ENCODE assay signal across 1 cellular context in genomic region chr19:14005381-14006084, GRCh38.
TF ChIP-seq lines count a peak whose summit lies in the region.

No MANE protein-coding gene starts in this region.

TF ChIP-seq in K562, 482 proteins besides CTCF, POLR2A, EP300 and RAD21 (continued from another document and continues in another):
- TF ChIP-seq RB1 (IDR thresholded peaks at IDR 0.05; ENCODE audit: low read depth) (0 out of 2 replicates have a peak, but pooled peaks have one; percentile 26), ZNF347 (CRISPR knock-in tag; IDR thresholded peaks at IDR 0.05; ENCODE audit: low read depth) (no peak), ZNF239 (CRISPR knock-in tag; IDR thresholded peaks at IDR 0.05) (peak; percentile 14; the same call in 1 of the 2 replicates), TBL1XR1 (IDR thresholded peaks at IDR 0.05; ENCODE audit: low read length in 2 of 2) (no peak), PRPF4 (IDR thresholded peaks at IDR 0.05; ENCODE audit: insufficient read depth, low read depth, low read length, poor library complexity, severe bottlenecking) (peak; percentile 41), ILK (tag; IDR thresholded peaks at IDR 0.05; ENCODE audit: borderline replicate concordance, low read depth) (no peak), ZNF699 (CRISPR knock-in tag; IDR thresholded peaks at IDR 0.05; ENCODE audit: insufficient replicate concordance) (no peak), BCL6 (CRISPR knock-in tag; IDR thresholded peaks at IDR 0.05) (no peak), MBD2 (IDR thresholded peaks at IDR 0.05; ENCODE audit: borderline replicate concordance, low read depth) (no peak), CEBPG (CRISPR knock-in tag; IDR thresholded peaks at IDR 0.05) (no peak), CEBPG (tag; conservative IDR thresholded peaks at IDR 0.05 in 1 of 2, IDR thresholded peaks at IDR 0.05 in 1 of 2) (no peak), CHD4 (IDR thresholded peaks at IDR 0.05; ENCODE audit: insufficient read depth, insufficient replicate concordance, low read depth, low read length, poor library complexity, severe bottlenecking) (peak; percentile 100), GTF2E2 (tag; IDR thresholded peaks at IDR 0.05) (no peak), RNF219 (CRISPR knock-in tag; IDR thresholded peaks at IDR 0.05) (no peak), SAFB2 (IDR thresholded peaks at IDR 0.05; ENCODE audit: borderline replicate concordance, low read depth, low read length, severe bottlenecking) (no peak), SMARCA4 (IDR thresholded peaks at IDR 0.05) (peak; percentile 54), ZSCAN29 (IDR thresholded peaks at IDR 0.05) (no peak), TRIM25 (IDR thresholded peaks at IDR 0.05; ENCODE audit: borderline replicate concordance) (no peak), ZNF146 (CRISPR knock-in tag; IDR thresholded peaks at IDR 0.05; ENCODE audit: unreplicated experiment) (no peak), TAF1 (IDR thresholded peaks at IDR 0.05; ENCODE audit: control insufficient read depth, extremely low read depth, insufficient read depth, low read length, severe bottlenecking) (peak; percentile 58), E2F4 (CRISPR knock-in tag; IDR thresholded peaks at IDR 0.05; ENCODE audit: low read depth) (no peak), TSHZ1 (CRISPR knock-in tag; IDR thresholded peaks at IDR 0.05) (no peak), U2AF2 (optimal IDR thresholded peaks at IDR 0.05; ENCODE audit: low read depth, low read length) (no peak), PKNOX1 (IDR thresholded peaks at IDR 0.05) (peak; percentile 66), NR4A1 (CRISPR knock-in tag; IDR thresholded peaks at IDR 0.05) (no peak), NR4A1 (tag; IDR thresholded peaks at IDR 0.05) (no peak), ZNF316 (IDR thresholded peaks at IDR 0.05) (no peak), ELF4 (CRISPR knock-in tag; IDR thresholded peaks at IDR 0.05) (no peak), SFPQ (IDR thresholded peaks at IDR 0.05; ENCODE audit: low read depth, low read length) (no peak), ZNF717 (CRISPR knock-in tag; IDR thresholded peaks at IDR 0.05) (no peak), ZSCAN32 (CRISPR knock-in tag; IDR thresholded peaks at IDR 0.05) (no peak), ZNF639 (CRISPR knock-in tag; conservative IDR thresholded peaks at IDR 0.05 in 1 of 2, IDR thresholded peaks at IDR 0.05 in 1 of 2) (peak in 1 of 2 experiments; percentile 81; a peak in 2 of 4 replicates), ZNF133 (CRISPR knock-in tag; IDR thresholded peaks at IDR 0.05) (no peak), ZKSCAN3 (CRISPR knock-in tag; IDR thresholded peaks at IDR 0.05) (no peak), ELK3 (CRISPR knock-in tag; IDR thresholded peaks at IDR 0.05) (no peak), IRF1 (CRISPR knock-in tag; IDR thresholded peaks at IDR 0.05; ENCODE audit: borderline replicate concordance) (no peak), ZNF79 (CRISPR knock-in tag; IDR thresholded peaks at IDR 0.05; ENCODE audit: low read depth) (no peak), ZNF408 (CRISPR knock-in tag; IDR thresholded peaks at IDR 0.05; ENCODE audit: low read depth) (no peak), KLF1 (tag; IDR thresholded peaks at IDR 0.05) (no peak), ZNF707 (CRISPR knock-in tag; conservative IDR thresholded peaks at IDR 0.05) (no peak), NFYB (IDR thresholded peaks at IDR 0.05; ENCODE audit: extremely low read depth, insufficient read length) (peak; percentile 13), ZNF785 (CRISPR knock-in tag; IDR thresholded peaks at IDR 0.05) (no peak), ZNF253 (CRISPR knock-in tag; conservative IDR thresholded peaks at IDR 0.05) (no peak), UBTF (IDR thresholded peaks at IDR 0.05; ENCODE audit: borderline replicate concordance in 1 of 2, low read depth in 2 of 2, low read length in 2 of 2) (no peak), HNRNPL (IDR thresholded peaks at IDR 0.05; ENCODE audit: low read depth, low read length) (no peak), ARHGAP35 (IDR thresholded peaks at IDR 0.05; ENCODE audit: partially characterized antibody) (peak; percentile 63), POLR3A (IDR thresholded peaks at IDR 0.05; ENCODE audit: borderline replicate concordance, extremely low read depth, insufficient read depth, insufficient read length) (no peak), CBX1 (IDR thresholded peaks at IDR 0.05; ENCODE audit: low read depth) (peak; percentile 100), PHB (CRISPR knock-in tag; IDR thresholded peaks at IDR 0.05) (no peak)
